8 cellular contexts compared by ENCODE assay signal in genomic region chr19:45450042-45450380, GRCh38. TPM values are rescaled to one million over a fixed set of nuclear protein-coding genes. Genes with fewer than 3 reads are reported as not detected.
A peak's percentile ranks its signal among the peaks of the same experiment; 100 is the strongest.
DNase-seq lines count a peak whose midpoint lies in the region; ATAC-seq and TF ChIP-seq lines count a peak whose summit lies in the region.

No MANE protein-coding gene starts in this region.

- peak overlapping the region; percentile 98 for H3K27ac Mint-ChIP-seq in activated T-cell treated with anti-CD3 and anti-CD28 coated beads, Interleukin-2, amount 50 U/mL, for 24 hours

- H3K4me3 ChIP-seq in left ventricle myocardium inferior (peak overlapping the region; percentile 78), spleen (peak overlapping the region; percentile 49 to 84 (median 62))

- no peak for TF ChIP-seq POLR2A in spleen (IDR thresholded peaks at IDR 0.05)

- peak overlapping the region; percentile 74 for H3K27ac ChIP-seq in VCaP
- peak overlapping the region; percentile 82 for H3K27ac ChIP-seq in left ventricle myocardium inferior (replicated peaks)
- peak overlapping the region; percentile 51 to 88 (median 75) for H3K27ac ChIP-seq in spleen

- no peak for DNase-seq in activated T-cell treated with anti-CD3 and anti-CD28 coated beads, Interleukin-2, amount 50 U/mL, for 24 hours
- no peak for DNase-seq in activated T-cell treated with anti-CD3 and anti-CD28 coated beads, Interleukin-2, amount 50 U/mL, for 48 hours
- DNase-seq in left ventricle myocardium inferior (no peak), spleen (no peak), DMS 273 treated with DMSO at 0.1 percent for 48 hours (lab: John Stamatoyannopoulos, UW) (no peak), ureter (ENCODE audit: low spot score) (no peak)

- intact Hi-C loops in left ventricle myocardium inferior (cut with micrococcal nuclease) (no loop called here), spleen (cut with DNase I; ENCODE audit: low total_unique reads) (no loop called here)

- peaks cover 44% of the 10 kb centered on the region for H3K4me1 Mint-ChIP-seq in activated T-cell treated with anti-CD3 and anti-CD28 coated beads, Interleukin-2, amount 50 U/mL, for 24 hours (ENCODE audit: low read depth)

- H3K36me3 Mint-ChIP-seq in activated T-cell treated with anti-CD3 and anti-CD28 coated beads, Interleukin-2, amount 50 U/mL, for 24 hours (ENCODE audit: low read depth) = peaks cover 6% of the 10 kb centered on the region

- no peak for TF ChIP-seq CTCF in VCaP (conservative IDR thresholded peaks at IDR 0.05)
- no peak for TF ChIP-seq CTCF in left ventricle myocardium inferior (IDR thresholded peaks at IDR 0.05; ENCODE audit: borderline replicate concordance)
- no peak for TF ChIP-seq CTCF in spleen (IDR thresholded peaks at IDR 0.05 in 8 of 11, conservative IDR thresholded peaks at IDR 0.05 in 3 of 11)

- H3K9me3 ChIP-seq in left ventricle myocardium inferior (replicated peaks) (no peaks in the 10 kb centered on the region), spleen (no peaks in the 10 kb centered on the region)

- H3K4me3 Mint-ChIP-seq in activated T-cell treated with anti-CD3 and anti-CD28 coated beads, Interleukin-2, amount 50 U/mL, for 24 hours = peak overlapping the region; percentile 95

- 3 to 12% (median 9%) methylated on average over 4 of the region's 4 CpGs for WGBS in spleen, 5 donors

- H3K36me3 ChIP-seq in left ventricle myocardium inferior (no peaks in the 10 kb centered on the region), spleen (no peaks in the 10 kb centered on the region)

- no peak for ATAC-seq in GM18502 (IDR thresholded peaks at IDR 0.05; ENCODE audit: poor library complexity, unreplicated experiment)

- no peaks in the 10 kb centered on the region for H3K27me3 Mint-ChIP-seq in activated T-cell treated with anti-CD3 and anti-CD28 coated beads, Interleukin-2, amount 50 U/mL, for 24 hours

- H3K27me3 ChIP-seq in left ventricle myocardium inferior (ENCODE audit: low read depth) (no peaks in the 10 kb centered on the region), spleen (replicated peaks in 1 of 7) (no peaks in the 10 kb centered on the region)

- peaks cover 33% of the 10 kb centered on the region for H3K4me1 ChIP-seq in left ventricle myocardium inferior
- H3K4me1 ChIP-seq in spleen = peaks cover 19 to 66% (median 42%) of the 10 kb centered on the region in 6 donors

- no peaks in the 10 kb centered on the region for H3K9me3 Mint-ChIP-seq in activated T-cell treated with anti-CD3 and anti-CD28 coated beads, Interleukin-2, amount 50 U/mL, for 24 hours

RNA-seq across cellular contexts. Expression of gene FOSB, which starts 17.8 kb away (rescaled TPM):
- 0.33 TPM for total RNA-seq in left ventricle myocardium inferior
- total RNA-seq in spleen = 10 to 100 TPM in 2 of 7 donors, 1 to 10 TPM in 4, under 1 TPM in 1; 0.92 to 41.7 (median 1.6) TPM
- 1 to 10 TPM in 2 of 3 donors, under 1 TPM in 1; 0.42 to 2.2 (median 1.3) TPM for polyA plus RNA-seq in spleen
- total RNA-seq in ureter = 1.5 TPM

RNA-seq across cellular contexts. Expression of gene ERCC1, which starts 26.3 kb away (rescaled TPM):
- total RNA-seq in left ventricle myocardium inferior (108 TPM), spleen (10 to 100 TPM; 47.3 to 69.4 (median 59.7) TPM), ureter (78.3 TPM)
- 10 to 100 TPM; 45.3 to 54.6 (median 50.0) TPM for polyA plus RNA-seq in spleen

RNA-seq across cellular contexts. Expression of gene POLR1G, which starts 43.6 kb away (rescaled TPM):
- total RNA-seq in left ventricle myocardium inferior (5.2 TPM), spleen (1 to 10 TPM; 2.6 to 4.3 (median 3.1) TPM), ureter (6.9 TPM)
- 1 to 10 TPM; 2.1 to 4.3 (median 2.5) TPM for polyA plus RNA-seq in spleen

RNA-seq across cellular contexts. Expression of gene PPP1R13L, which starts 45.1 kb away (rescaled TPM):
- 207 TPM for total RNA-seq in left ventricle myocardium inferior
- 10 to 100 TPM in 5 of 7 donors, 1 to 10 TPM in 2; 3.9 to 18.1 (median 12.5) TPM for total RNA-seq in spleen
- polyA plus RNA-seq in spleen = 10 to 100 TPM in 1 of 3 donors, 1 to 10 TPM in 2; 7.5 to 13.2 (median 8.8) TPM
- 108 TPM for total RNA-seq in ureter

RNA-seq across cellular contexts. Expression of gene RTN2, which starts 46.8 kb away (rescaled TPM):
- total RNA-seq in left ventricle myocardium inferior (19.1 TPM), spleen (10 to 100 TPM in 6 of 7 donors, 1 to 10 TPM in 1; 9.2 to 22.6 (median 15.1) TPM), ureter (5.8 TPM)
- polyA plus RNA-seq in spleen = 1 to 10 TPM; 4.9 to 7.9 (median 7.6) TPM
